12 cellular contexts compared by ENCODE assay signal in the genomic region with DNA sequence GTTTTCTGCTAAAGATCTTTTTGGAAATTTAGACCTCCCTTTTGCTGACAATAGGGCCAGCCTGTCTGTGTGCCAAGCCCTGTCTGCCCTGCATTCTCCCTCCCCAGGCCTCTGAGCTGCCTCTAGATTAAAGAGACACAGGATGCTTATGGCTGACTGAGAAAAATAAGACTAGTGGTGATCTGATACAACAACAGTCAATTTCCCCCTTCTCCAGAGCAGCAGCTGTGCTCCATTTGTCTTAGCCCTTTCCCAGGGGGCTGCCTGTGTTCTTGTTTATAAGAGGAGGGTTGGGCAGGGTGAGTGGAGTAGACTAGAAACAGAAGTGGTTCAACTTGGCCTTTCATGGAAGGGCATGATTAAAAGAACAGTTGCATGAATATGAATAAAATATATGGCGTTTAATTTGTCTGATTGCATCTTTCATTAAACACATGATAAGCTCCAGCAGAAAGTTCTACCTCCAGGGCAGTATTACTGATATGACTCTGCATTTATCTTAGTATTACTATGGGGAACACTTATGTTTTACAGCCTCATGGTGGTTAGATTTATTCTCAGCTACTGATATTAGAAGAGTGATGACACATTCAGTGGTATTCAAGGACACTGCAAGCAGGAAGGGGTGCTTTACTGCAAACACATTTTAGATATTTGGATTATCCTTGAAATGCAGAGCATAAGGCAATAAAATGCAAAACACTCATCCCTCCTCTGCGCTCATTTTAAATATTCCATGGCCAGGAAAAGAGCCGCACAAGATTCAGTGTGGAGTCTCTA.
DNase-seq lines count a peak whose midpoint lies in the region; ATAC-seq and TF ChIP-seq lines count a peak whose summit lies in the region.
"Had no signal": no experiment of that assay in that cellular context is flagged by ENCODE, and none has a peak within 500 bp of the region (broad histone marks: within the 10 kb centered on the region; RNA-seq: fewer than 3 reads in every experiment).

No MANE protein-coding gene starts in this region.

- intact Hi-C loops in uterus (cut with DNase I; ENCODE audit: low total_unique reads), result no loop called here

- no peak for TF ChIP-seq CTCF in uterus (IDR thresholded peaks at IDR 0.05)

- H3K9me3 Mint-ChIP-seq in naive thymus-derived CD8-positive, alpha-beta T cell, result peaks cover 0 to 3% (median 0%) of the 10 kb centered on the region in 9 donors
- H3K9me3 Mint-ChIP-seq: activated T-cell treated with anti-CD3 and anti-CD28 coated beads, Interleukin-2, amount 50 U/mL, for 24 hours; dendritic cell treated with granulocyte-macrophage colony-stimulating factor and Interleukin-4, amounts not matched to agents 40 ng/mL and 50 ng/mL, for 4 days; T-helper 2 cell treated with Interferon-gamma antibody and Interleukin-4, amounts not matched to agents 5 μg/mL and 100 μg/mL, for 36 hours had no signal

- no peak overlapping the region for H3K4me3 Mint-ChIP-seq in naive thymus-derived CD8-positive, alpha-beta T cell
- H3K4me3 Mint-ChIP-seq: activated T-cell treated with anti-CD3 and anti-CD28 coated beads, Interleukin-2, amount 50 U/mL, for 24 hours; dendritic cell treated with granulocyte-macrophage colony-stimulating factor and Interleukin-4, amounts not matched to agents 40 ng/mL and 50 ng/mL, for 4 days; T-helper 2 cell treated with Interferon-gamma antibody and Interleukin-4, amounts not matched to agents 5 μg/mL and 100 μg/mL, for 36 hours had no signal

- no peaks in the 10 kb centered on the region for H3K9me3 ChIP-seq in uterus

- ATAC-seq in naive thymus-derived CD8-positive, alpha-beta T cell, result no peak
- no peak for ATAC-seq in HG03159 (IDR thresholded peaks at IDR 0.05; ENCODE audit: unreplicated experiment)

- H3K27me3 Mint-ChIP-seq in naive thymus-derived CD8-positive, alpha-beta T cell, result peaks cover 4 to 14% (median 7%) of the 10 kb centered on the region in 5 donors
- H3K27me3 Mint-ChIP-seq: activated T-cell treated with anti-CD3 and anti-CD28 coated beads, Interleukin-2, amount 50 U/mL, for 24 hours; dendritic cell treated with granulocyte-macrophage colony-stimulating factor and Interleukin-4, amounts not matched to agents 40 ng/mL and 50 ng/mL, for 4 days had no signal

- POLR2A ChIA-PET in naive thymus-derived CD8-positive, alpha-beta T cell (lab: Charles Lee), result no interaction called here

- no peaks in the 10 kb centered on the region for H3K36me3 Mint-ChIP-seq in naive thymus-derived CD8-positive, alpha-beta T cell

- TF ChIP-seq POLR2A in uterus (IDR thresholded peaks at IDR 0.05), result no peak

- H3K4me1 ChIP-seq in uterus, result no peaks in the 10 kb centered on the region

- peak; percentile 28 to 55 for DNase-seq in NCI-H2081 (lab: John Stamatoyannopoulos, UW)
- DNase-seq in NCI-H2081 treated with DMSO at 0.1 percent for 48 hours (lab: John Stamatoyannopoulos, UW), result no peak
- DNase-seq in NCI-H2171 (lab: John Stamatoyannopoulos, UW), result peak; percentile 32
- peak; percentile 44 for DNase-seq in dermis blood vessel endothelial cell
- DNase-seq in skeletal muscle cell (ENCODE audit: low read depth), result peak; percentile 72
- DNase-seq in uterus, result no peak
- DNase-seq in naive thymus-derived CD8-positive, alpha-beta T cell, result no peak
- DNase-seq: activated T-cell treated with anti-CD3 and anti-CD28 coated beads, Interleukin-2, amount 50 U/mL, for 24 hours; NCI-H2227 treated with DMSO at 0.1 percent for 48 hours had no signal

- H3K27me3 ChIP-seq in uterus, result no peaks in the 10 kb centered on the region

- no peaks in the 10 kb centered on the region for H3K4me1 Mint-ChIP-seq in naive thymus-derived CD8-positive, alpha-beta T cell

- H3K27ac ChIP-seq in uterus, result peak overlapping the region in 1 of 2 donors; percentile 11

- no peak overlapping the region for H3K27ac Mint-ChIP-seq in naive thymus-derived CD8-positive, alpha-beta T cell
- H3K27ac Mint-ChIP-seq: activated T-cell treated with anti-CD3 and anti-CD28 coated beads, Interleukin-2, amount 50 U/mL, for 24 hours; dendritic cell treated with granulocyte-macrophage colony-stimulating factor and Interleukin-4, amounts not matched to agents 40 ng/mL and 50 ng/mL, for 4 days; T-helper 2 cell treated with Interferon-gamma antibody and Interleukin-4, amounts not matched to agents 5 μg/mL and 100 μg/mL, for 36 hours had no signal

- H3K36me3 ChIP-seq in uterus, result no peaks in the 10 kb centered on the region

- H3K4me3 ChIP-seq in skeletal muscle cell (ENCODE audit: low read depth, low read length) (no peak overlapping the region), uterus (no peak overlapping the region)

Comparison
In these comparisons a context has a peak if more than half of its experiments do, and no peak if none do; other contexts are left out.
1. DNase-seq: peak in NCI-H2081 (2 of 2), NCI-H2171 (single experiment), dermis blood vessel endothelial cell (single experiment) and skeletal muscle cell (single experiment); none in NCI-H2081 treated with DMSO at 0.1 percent for 48 hours (single experiment), uterus (0 of 2) and naive thymus-derived CD8-positive, alpha-beta T cell (0 of 10).